Comparison of ENCODE assay signal across 26 cellular contexts in genomic region chr3:27553868-27554540, GRCh38.
A peak's percentile ranks its signal among the peaks of the same experiment; 100 is the strongest.
DNase-seq lines count a peak whose midpoint lies in the region; ATAC-seq, FAIRE-seq and TF ChIP-seq lines count a peak whose summit lies in the region.
"Had no signal": no experiment of that assay in that cellular context is flagged by ENCODE, and none has a peak within 500 bp of the region (broad histone marks: within the 10 kb centered on the region; RNA-seq: fewer than 3 reads in every experiment).

No MANE protein-coding gene starts in this region.

- no peak overlapping the region for H3K4me2 ChIP-seq in endothelial cell of umbilical vein (ENCODE audit: insufficient read depth, low read length)
- H3K4me2 ChIP-seq: KMS-11 had no signal

- intact Hi-C loops in CD14-positive monocyte (cut with micrococcal nuclease) = loop anchor here in 1 of 2 donors (5.0 kb wide), 1 partner anchor 38 kb away; no protein-coding TSS in a partner anchor
- intact Hi-C loops in endothelial cell of umbilical vein (cut with micrococcal nuclease) = no loop called here

- H3K9ac ChIP-seq in endothelial cell of umbilical vein (replicated peaks; ENCODE audit: extremely low read depth, insufficient read depth, low read length) = no peak overlapping the region
- H3K9ac ChIP-seq: KMS-11 had no signal

- BruUV-seq in endothelial cell of umbilical vein (replicated peaks; lab: Mats Ljungman, UMichigan) = no TSS peak

- H3K36me3 ChIP-seq in endothelial cell of umbilical vein (ENCODE audit: control insufficient read depth in 2 of 2, extremely low read depth in 1 of 2, insufficient read depth in 2 of 2, low read length in 2 of 2) (no peaks in the 10 kb centered on the region), neutrophil (no peaks in the 10 kb centered on the region)
- H3K36me3 ChIP-seq: HAP-1, ovary, uterus had no signal

- H3K4me3 ChIP-seq in endothelial cell of umbilical vein (replicated peaks in 1 of 3; ENCODE audit: insufficient read depth in 1 of 3, low read depth in 1 of 3, low read length in 3 of 3) (no peak overlapping the region), neutrophil (ENCODE audit: low read depth in 1 of 2, low read length in 1 of 2) (no peak overlapping the region)
- H3K4me3 ChIP-seq: HAP-1, ovary, SK-N-MC, uterus had no signal

- no peak overlapping the region for H3K27ac ChIP-seq in endothelial cell of umbilical vein (ENCODE audit: insufficient read depth, low read depth, low read length)
- H3K27ac ChIP-seq in neutrophil = peak overlapping the region; percentile 2
- H3K27ac ChIP-seq: KMS-11, ovary, SK-N-MC, uterus had no signal

- H3K4me1 ChIP-seq in endothelial cell of umbilical vein (ENCODE audit: control insufficient read depth, extremely low read depth, insufficient read depth, low read length) (peaks cover 8% of the 10 kb centered on the region), neutrophil (ENCODE audit: control insufficient read depth in 1 of 2, insufficient read depth in 1 of 2, low read depth in 1 of 2, low read length in 1 of 2) (peaks cover 17 to 19% of the 10 kb centered on the region in 2 experiments)
- H3K4me1 ChIP-seq: uterus had no signal

- H3K9me3 ChIP-seq in endothelial cell of umbilical vein (replicated peaks; ENCODE audit: control insufficient read depth, insufficient read depth, low read length) (no peaks in the 10 kb centered on the region), neutrophil (no peaks in the 10 kb centered on the region)
- H3K9me3 ChIP-seq: HAP-1, ovary, uterus had no signal

- no peaks in the 10 kb centered on the region for H3K36me3 Mint-ChIP-seq in CD14-positive monocyte

- peak overlapping the region in 6 of 7 donors; percentile 63 to 88 (median 72) for H3K27ac Mint-ChIP-seq in CD14-positive monocyte
- H3K27ac Mint-ChIP-seq: endodermal cell had no signal

- DNase-seq in CD14-positive monocyte (ENCODE audit: low spot score) = no peak
- peak; percentile 37 for DNase-seq in RCC 7860 (ENCODE audit: low spot score)
- peak; percentile 35 for DNase-seq in endothelial cell of umbilical vein (ENCODE audit: low read depth, low spot score)
- DNase-seq in AG20443 (ENCODE audit: low spot score) = no peak
- DNase-seq in AG08396 (ENCODE audit: low spot score) = no peak
- no peak for DNase-seq in NCI-H1694 (lab: John Stamatoyannopoulos, UW)
- DNase-seq: activated CD4-positive, alpha-beta T cell treated with anti-CD3 and anti-CD28 coated beads for 48 hours; activated CD8-positive, alpha-beta memory T cell treated with anti-CD3 and anti-CD28 coated beads, Interleukin-2, amount 50 U/mL, for 48 hours; activated gamma-delta T cell; amniotic stem cell; cerebellar nuclear complex; COR-L47; endodermal cell; NCI-H1105 treated with DMSO at 0.1 percent for 48 hours; NCI-H2171; NCI-H748 treated with DMSO at 0.1 percent for 48 hours; ovary; PC-3; uterus had no signal

- H2AFZ ChIP-seq in endothelial cell of umbilical vein (ENCODE audit: low read depth, low read length) = peak overlapping the region; percentile 23

- ATAC-seq in HG02610 (IDR thresholded peaks at IDR 0.05; ENCODE audit: unreplicated experiment) = no peak
- ATAC-seq: PC-3 had no signal

- H3K27me3 ChIP-seq in endothelial cell of umbilical vein (ENCODE audit: control insufficient read depth in 2 of 2, insufficient read depth in 2 of 2, low read length in 2 of 2) (peaks cover 0 to 1% of the 10 kb centered on the region in 2 experiments), neutrophil (no peaks in the 10 kb centered on the region)
- H3K27me3 ChIP-seq: ovary, uterus had no signal

- peaks cover 0 to 3% (median 0%) of the 10 kb centered on the region in 7 donors for H3K9me3 Mint-ChIP-seq in CD14-positive monocyte

- CTCF ChIA-PET in endothelial cell of umbilical vein (lab: Charles Lee) = no interaction called here

- peaks cover 2 to 4% (median 2%) of the 10 kb centered on the region in 3 donors for H3K27me3 Mint-ChIP-seq in CD14-positive monocyte (ENCODE audit: low read depth in 3 of 3)

- no peaks in the 10 kb centered on the region for H3K79me2 ChIP-seq in endothelial cell of umbilical vein (ENCODE audit: control insufficient read depth, insufficient read depth, low read length)

- H3K4me3 Mint-ChIP-seq in CD14-positive monocyte = no peak overlapping the region
- H3K4me3 Mint-ChIP-seq: endodermal cell had no signal

- no peak for TF ChIP-seq POLR2A in endothelial cell of umbilical vein (IDR thresholded peaks at IDR 0.05; ENCODE audit: low read depth, low read length)

- no peaks in the 10 kb centered on the region for H4K20me1 ChIP-seq in endothelial cell of umbilical vein (replicated peaks; ENCODE audit: control insufficient read depth, extremely low read depth, insufficient read depth, low read length)

- TF ChIP-seq CTCF in CD14-positive monocyte (IDR thresholded peaks at IDR 0.05) (no peak), endothelial cell of umbilical vein (IDR thresholded peaks at IDR 0.05; ENCODE audit: extremely low read depth in 1 of 2, insufficient read depth in 1 of 2, low read depth in 1 of 2, low read length in 2 of 2) (no peak), neutrophil (IDR thresholded peaks at IDR 0.05) (no peak)

- H3K4me1 Mint-ChIP-seq in CD14-positive monocyte = peaks cover 30% of the 10 kb centered on the region

- dilution Hi-C loops in endothelial cell of umbilical vein (cut with MboI; ENCODE audit: extremely low pct_ligation_motif_present, low sequenced_read_pairs) = no loop called here

- POLR2A ChIA-PET in endothelial cell of umbilical vein (lab: Charles Lee) = no interaction called here

- no peaks in the 10 kb centered on the region for H3K9me1 ChIP-seq in endothelial cell of umbilical vein (replicated peaks; ENCODE audit: control insufficient read depth, extremely low read depth, insufficient read depth, low read length)

- FAIRE-seq in RCC 7860 (lab: Jason Lieb, UNC) = no peak
- FAIRE-seq in endothelial cell of umbilical vein (lab: Jason Lieb, UNC) = no peak
- FAIRE-seq: frontal cortex, GM19239 had no signal

TF ChIP-seq in endothelial cell of umbilical vein, 7 proteins besides CTCF, POLR2A, EP300 and RAD21:
- TF ChIP-seq MYC (IDR thresholded peaks at IDR 0.05; ENCODE audit: low read depth, low read length) (no peak), GATA2 (IDR thresholded peaks at IDR 0.05; ENCODE audit: insufficient read depth, insufficient read length, low read depth, low read length) (no peak), FOS (IDR thresholded peaks at IDR 0.05; ENCODE audit: borderline replicate concordance, insufficient read depth, low read length) (no peak), JUN (IDR thresholded peaks at IDR 0.05; ENCODE audit: borderline replicate concordance, insufficient read depth, insufficient read length, low read depth) (no peak), POLR2AphosphoS5 (IDR thresholded peaks at IDR 0.05; ENCODE audit: insufficient read depth, low read depth, low read length) (no peak)
- TF ChIP-seq, protein P1, sequence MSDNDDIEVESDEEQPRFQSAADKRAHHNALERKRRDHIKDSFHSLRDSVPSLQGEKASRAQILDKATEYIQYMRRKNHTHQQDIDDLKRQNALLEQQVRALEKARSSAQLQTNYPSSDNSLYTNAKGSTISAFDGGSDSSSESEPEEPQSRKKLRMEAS (IDR thresholded peaks at IDR 0.05; ENCODE audit: insufficient read depth, insufficient read length) = no peak
TF ChIP-seq in endothelial cell of umbilical vein: peak in this region for 0.

Comparison
In these comparisons a context has a peak if more than half of its experiments do, and no peak if none do; other contexts are left out.
1. DNase-seq: peak in RCC 7860 (single experiment) and endothelial cell of umbilical vein (single experiment); none in CD14-positive monocyte (single experiment), AG20443 (single experiment), AG08396 (single experiment) and NCI-H1694 (single experiment).